Comparison of ENCODE assay signal across 9 cellular contexts in the genomic region with DNA sequence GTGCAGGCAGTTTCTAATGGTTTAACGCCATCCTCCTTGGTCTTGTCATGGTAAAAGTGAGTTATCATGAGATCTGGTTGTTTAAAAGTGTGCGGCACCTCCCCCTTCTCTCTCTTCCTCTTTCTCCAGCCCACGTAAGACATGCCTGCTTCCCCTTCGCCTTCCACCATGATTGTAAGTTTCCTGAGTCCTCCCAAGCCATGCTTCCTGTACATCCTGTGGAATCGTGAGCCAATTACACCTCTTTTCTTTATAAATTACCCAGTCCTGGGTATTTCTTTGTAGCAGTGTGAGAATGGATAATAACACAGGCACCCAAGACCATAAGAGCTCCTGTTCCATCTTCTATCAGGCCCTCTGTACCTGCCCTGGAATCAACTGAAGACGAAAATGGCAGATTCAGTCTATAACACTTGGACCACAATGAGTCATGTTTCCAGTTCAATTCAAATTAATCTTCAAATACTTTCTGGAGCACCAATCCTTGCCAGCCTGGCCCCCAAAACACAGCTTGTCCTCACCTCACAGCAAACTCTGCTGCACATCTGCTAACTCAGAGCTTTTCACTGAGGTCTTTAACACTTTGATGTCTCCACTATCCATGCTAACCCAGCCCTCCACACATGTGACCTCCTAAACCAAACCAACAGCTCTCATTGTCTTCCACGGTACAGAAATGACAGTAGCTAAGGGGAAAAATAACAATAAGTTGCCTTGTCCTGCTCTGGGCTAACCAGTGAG.
DNase-seq lines count a peak whose midpoint lies in the region; ATAC-seq, FAIRE-seq and TF ChIP-seq lines count a peak whose summit lies in the region.
"Had no signal": no experiment of that assay in that cellular context is flagged by ENCODE, and none has a peak within 500 bp of the region (broad histone marks: within the 10 kb centered on the region; RNA-seq: fewer than 3 reads in every experiment).

No MANE protein-coding gene starts in this region.

- H3K4me1 Mint-ChIP-seq in activated CD8-positive, alpha-beta memory T cell treated with anti-CD3 and anti-CD28 coated beads, Interleukin-2, amount 10 ng/mL, durations not matched to agents 7 days and 5 days, result peaks cover 26% of the 10 kb centered on the region

- H3K4me3 ChIP-seq in NB4 (ENCODE audit: low read depth, low read length), result no peak overlapping the region

- no peak overlapping the region for H3K4me3 Mint-ChIP-seq in activated CD8-positive, alpha-beta memory T cell treated with anti-CD3 and anti-CD28 coated beads, Interleukin-2, amount 10 ng/mL, durations not matched to agents 7 days and 5 days

- peaks cover 2% of the 10 kb centered on the region for H3K9me3 Mint-ChIP-seq in activated CD8-positive, alpha-beta memory T cell treated with anti-CD3 and anti-CD28 coated beads, Interleukin-2, amount 10 ng/mL, durations not matched to agents 7 days and 5 days (ENCODE audit: low read depth)

- no peak for DNase-seq in activated CD8-positive, alpha-beta memory T cell treated with anti-CD3 and anti-CD28 coated beads, Interleukin-2, amount 10 ng/mL, durations not matched to agents 7 days and 5 days
- DNase-seq in activated CD8-positive, alpha-beta memory T cell treated with anti-CD3 and anti-CD28 coated beads, Interleukin-2, amount 50 U/mL, for 48 hours, result no peak
- peak; percentile 49 for DNase-seq in NB4 (ENCODE audit: low read depth)
- DNase-seq in putamen (ENCODE audit: low spot score), result peak; percentile 43
- DNase-seq in HTR-8/SVneo (ENCODE audit: insufficient read length, low spot score), result no peak
- no peak for DNase-seq in NK-92 (lab: John Stamatoyannopoulos, UW; ENCODE audit: unreplicated experiment)

- CTCF ChIA-PET in activated CD8-positive, alpha-beta memory T cell treated with anti-CD3 and anti-CD28 coated beads, Interleukin-2, amount 10 ng/mL, durations not matched to agents 7 days and 5 days (lab: Charles Lee), result interaction anchor here (1.3 kb wide), 1 partner anchor 10 kb away, joined by 3 read pairs; no protein-coding TSS in a partner anchor

- H3K36me3 Mint-ChIP-seq in activated CD8-positive, alpha-beta memory T cell treated with anti-CD3 and anti-CD28 coated beads, Interleukin-2, amount 10 ng/mL, durations not matched to agents 7 days and 5 days, result peaks cover 38% of the 10 kb centered on the region

- H3K27ac Mint-ChIP-seq in activated CD8-positive, alpha-beta memory T cell treated with anti-CD3 and anti-CD28 coated beads, Interleukin-2, amount 10 ng/mL, durations not matched to agents 7 days and 5 days, result peak overlapping the region; percentile 39

- no peaks in the 10 kb centered on the region for H3K27me3 Mint-ChIP-seq in activated CD8-positive, alpha-beta memory T cell treated with anti-CD3 and anti-CD28 coated beads, Interleukin-2, amount 10 ng/mL, durations not matched to agents 7 days and 5 days

- no peak for FAIRE-seq in HTR-8/SVneo (lab: Jason Lieb, UNC)
- FAIRE-seq: bronchial epithelial cell had no signal

- TF ChIP-seq CTCF in NB4 (IDR thresholded peaks at IDR 0.05; ENCODE audit: low read depth, low read length), result no peak

- TF ChIP-seq POLR2A in NB4 (IDR thresholded peaks at IDR 0.05; ENCODE audit: extremely low read depth, insufficient read length), result no peak

- peak; percentile 42 for ATAC-seq in activated CD8-positive, alpha-beta memory T cell treated with anti-CD3 and anti-CD28 coated beads, Interleukin-2, amount 10 ng/mL, durations not matched to agents 7 days and 5 days
- ATAC-seq in HG02610 (IDR thresholded peaks at IDR 0.05; ENCODE audit: unreplicated experiment) (peak; percentile 80), GM18873 (IDR thresholded peaks at IDR 0.05; ENCODE audit: low FRiP score, unreplicated experiment) (no peak)

Comparison
In these comparisons a context has a peak if more than half of its experiments do, and no peak if none do; other contexts are left out.
1. DNase-seq: peak in NB4 (single experiment) and putamen (single experiment); none in activated CD8-positive, alpha-beta memory T cell treated with anti-CD3 and anti-CD28 coated beads, Interleukin-2, amount 10 ng/mL, durations not matched to agents 7 days and 5 days (single experiment), activated CD8-positive, alpha-beta memory T cell treated with anti-CD3 and anti-CD28 coated beads, Interleukin-2, amount 50 U/mL, for 48 hours (single experiment), HTR-8/SVneo (single experiment) and NK-92 (single experiment).